10 cellular contexts compared by ENCODE assay signal in genomic region chr1:156080598-156081173, GRCh38.
DNase-seq lines count a peak whose midpoint lies in the region; ATAC-seq and TF ChIP-seq lines count a peak whose summit lies in the region.
"Had no signal": no experiment of that assay in that cellular context is flagged by ENCODE, and none has a peak within 500 bp of the region (broad histone marks: within the 10 kb centered on the region; RNA-seq: fewer than 3 reads in every experiment).

No MANE protein-coding gene starts in this region.

- H3K9me3 Mint-ChIP-seq in T-helper 2 cell treated with Interferon-gamma antibody and Interleukin-4, amounts not matched to agents 5 μg/mL and 100 μg/mL, for 36 hours, result no peaks in the 10 kb centered on the region

- peak overlapping the region; percentile 7 for H3K27ac ChIP-seq in RWPE2 (ENCODE audit: poor library complexity, severe bottlenecking)

- H3K4me1 ChIP-seq in RWPE2 (ENCODE audit: insufficient read depth, poor library complexity, severe bottlenecking), result no peaks in the 10 kb centered on the region

- no peak for DNase-seq in T-helper 2 cell treated with Interferon-gamma antibody and Interleukin-4, amounts not matched to agents 5 μg/mL and 100 μg/mL, for 36 hours (ENCODE audit: low spot score)
- DNase-seq in T-helper 2 cell (no peak), RWPE2 (ENCODE audit: low spot score) (no peak), epithelial cell of esophagus (ENCODE audit: low read depth) (no peak), retina (peak; percentile 63), medulla oblongata (ENCODE audit: extremely low spot score) (no peak)
- DNase-seq in activated CD4-positive, CD25-positive, alpha-beta regulatory T cell treated with anti-CD3 and anti-CD28 coated beads, Interleukin-2, amount 50 U/mL, for 72 hours, result no peak
- no peak for DNase-seq in stimulated activated CD4-positive, alpha-beta T cell treated with anti-CD3 and anti-CD28 coated beads, Interleukin-2, amount 100 ng/mL, for 48 hours
- DNase-seq: 8988T, NCI-H446 treated with DMSO at 0.1 percent for 48 hours had no signal

- no peaks in the 10 kb centered on the region for H3K9me3 ChIP-seq in RWPE2 (ENCODE audit: severe bottlenecking)

- no peaks in the 10 kb centered on the region for H3K27me3 ChIP-seq in RWPE2 (ENCODE audit: insufficient read depth, poor library complexity, severe bottlenecking)

- ATAC-seq in RWPE2 (ENCODE audit: low read depth), result no peak; the same call in 2 of the 3 replicates

- H3K4me3 ChIP-seq in RWPE2 (ENCODE audit: severe bottlenecking), result peak overlapping the region; percentile 70
- peak overlapping the region; percentile 59 for H3K4me3 ChIP-seq in epithelial cell of esophagus (ENCODE audit: low read length)

- peaks cover 56% of the 10 kb centered on the region for H3K27me3 Mint-ChIP-seq in T-helper 2 cell treated with Interferon-gamma antibody and Interleukin-4, amounts not matched to agents 5 μg/mL and 100 μg/mL, for 36 hours (ENCODE audit: low read depth)

- 0 out of 2 replicates have a peak, but pooled peaks cover 4% of the 10 kb centered on the region for H3K36me3 ChIP-seq in RWPE2 (ENCODE audit: low read depth)

- H3K36me3 Mint-ChIP-seq in T-helper 2 cell treated with Interferon-gamma antibody and Interleukin-4, amounts not matched to agents 5 μg/mL and 100 μg/mL, for 36 hours (ENCODE audit: low read depth), result no peaks in the 10 kb centered on the region

- H3K4me3 Mint-ChIP-seq in T-helper 2 cell treated with Interferon-gamma antibody and Interleukin-4, amounts not matched to agents 5 μg/mL and 100 μg/mL, for 36 hours, result peak overlapping the region; percentile 53

- no peak for TF ChIP-seq CTCF in RWPE2 (IDR thresholded peaks at IDR 0.05; ENCODE audit: poor library complexity, severe bottlenecking)
- no peak for TF ChIP-seq CTCF in epithelial cell of esophagus (IDR thresholded peaks at IDR 0.05; ENCODE audit: insufficient read depth, low read depth, low read length, missing control alignments)

- H3K4me1 Mint-ChIP-seq in T-helper 2 cell treated with Interferon-gamma antibody and Interleukin-4, amounts not matched to agents 5 μg/mL and 100 μg/mL, for 36 hours (ENCODE audit: low read depth), result peaks cover 2% of the 10 kb centered on the region

- H3K27ac Mint-ChIP-seq in T-helper 2 cell treated with Interferon-gamma antibody and Interleukin-4, amounts not matched to agents 5 μg/mL and 100 μg/mL, for 36 hours, result no peak overlapping the region
